In the genomic region with DNA sequence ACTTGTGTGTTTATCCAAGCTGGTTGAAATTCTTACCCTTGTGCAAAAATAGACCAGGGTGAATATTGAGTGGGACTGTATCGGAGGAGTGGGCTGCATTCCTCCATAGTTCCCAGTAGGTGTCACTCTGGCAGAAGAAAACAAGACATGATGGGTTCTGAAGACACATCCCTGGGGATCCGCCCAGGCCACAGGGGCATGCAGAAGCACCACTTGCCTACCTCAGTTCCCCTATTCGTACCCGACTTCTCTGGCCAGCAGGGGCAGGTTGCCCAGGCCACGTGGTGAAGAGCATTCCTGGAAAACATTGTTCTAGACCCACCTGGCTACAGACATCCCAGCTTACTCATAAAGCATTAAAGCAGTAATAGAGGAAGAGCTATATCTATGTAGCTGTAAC, we compare ENCODE assay signal across 8 cellular contexts.
DNase-seq lines count a peak whose midpoint lies in the region; ATAC-seq, FAIRE-seq and TF ChIP-seq lines count a peak whose summit lies in the region.

No MANE protein-coding gene starts in this region.

- FAIRE-seq in RCC 7860 (lab: Jason Lieb, UNC) (no peak), kidney (lab: Jason Lieb, UNC) (no peak)

- DNase-seq in CD1c-positive myeloid dendritic cell (ENCODE audit: extremely low spot score), result peak; percentile 72
- DNase-seq in HK-2 (ENCODE audit: unreplicated experiment), result peak; percentile 9
- peak; percentile 6 for DNase-seq in RCC 7860 (ENCODE audit: low spot score)
- DNase-seq in brain microvascular endothelial cell, result peak; percentile 24
- no peak for DNase-seq in kidney
- DNase-seq in omental fat pad (ENCODE audit: low spot score), result no peak

- H3K27me3 ChIP-seq in brain microvascular endothelial cell (replicated peaks), result no peaks in the 10 kb centered on the region

- intact Hi-C loops in kidney (cut with DNase I), result no loop called here

- no peak overlapping the region for H3K9ac ChIP-seq in kidney (ENCODE audit: low read length in 2 of 2)

- H3K4me3 ChIP-seq in brain microvascular endothelial cell (ENCODE audit: low read depth, low read length), result no peak overlapping the region
- no peak overlapping the region for H3K4me3 ChIP-seq in kidney (ENCODE audit: low read length in 2 of 2)

- in situ Hi-C loops in brain microvascular endothelial cell (cut with HindIII; ENCODE audit: low pct_ligation_motif_present, low sequenced_read_pairs), result no loop called here

- H3K4me1 ChIP-seq in kidney (ENCODE audit: control insufficient read depth in 1 of 2, insufficient read depth in 1 of 2, low read depth in 1 of 2, low read length in 2 of 2), result peaks cover 0 to 3% of the 10 kb centered on the region in 2 donors

- H3K36me3 ChIP-seq in brain microvascular endothelial cell (replicated peaks) (no peaks in the 10 kb centered on the region), kidney (ENCODE audit: control insufficient read depth in 1 of 2, insufficient read depth in 2 of 2, low read length in 2 of 2) (no peaks in the 10 kb centered on the region)

- no peaks in the 10 kb centered on the region for H3K9me3 ChIP-seq in kidney (ENCODE audit: control insufficient read depth in 1 of 2, low read length in 2 of 2)

- peak; percentile 56 for ATAC-seq in GM19023 (IDR thresholded peaks at IDR 0.05; ENCODE audit: unreplicated experiment)
- no peak for ATAC-seq in omental fat pad (ENCODE audit: low FRiP score)

- H3K27ac ChIP-seq in brain microvascular endothelial cell (no peak overlapping the region), kidney (ENCODE audit: low read depth in 2 of 2, low read length in 2 of 2) (no peak overlapping the region), temporal lobe (ENCODE audit: low read depth, low read length) (peak overlapping the region; percentile 42)

- TF ChIP-seq CTCF in brain microvascular endothelial cell (IDR thresholded peaks at IDR 0.05; ENCODE audit: low read depth, low read length, missing control alignments) (peak; percentile 77), kidney (IDR thresholded peaks at IDR 0.05; ENCODE audit: borderline replicate concordance, extremely low read depth, insufficient read depth) (peak; percentile 53), omental fat pad (IDR thresholded peaks at IDR 0.05) (no peak)

Comparison
In these comparisons a context has a peak if more than half of its experiments do, and no peak if none do; other contexts are left out.
1. DNase-seq: peak in CD1c-positive myeloid dendritic cell (single experiment), HK-2 (single experiment), RCC 7860 (single experiment) and brain microvascular endothelial cell (single experiment); none in kidney (single experiment) and omental fat pad (single experiment).
2. CTCF ChIP-seq: peak in brain microvascular endothelial cell (single experiment) and kidney (single experiment); none in omental fat pad (0 of 3).